1 cellular context compared by ENCODE assay signal in genomic region chr6:111591370-111591900, GRCh38.
TF ChIP-seq lines count a peak whose summit lies in the region.

No MANE protein-coding gene starts in this region.

TF ChIP-seq in A549, 52 proteins besides CTCF, POLR2A, EP300 and RAD21 (continued from another document):
- no peak for TF ChIP-seq HMGXB4 (CRISPR knock-in tag; IDR thresholded peaks at IDR 0.05; ENCODE audit: borderline replicate concordance)
- TF ChIP-seq HES2 (IDR thresholded peaks at IDR 0.05) = 0 out of 2 replicates have a peak, but pooled peaks have one; percentile 41
- no peak for TF ChIP-seq ZFP36 (IDR thresholded peaks at IDR 0.05; ENCODE audit: borderline replicate concordance, partially characterized antibody)
- TF ChIP-seq MAX (IDR thresholded peaks at IDR 0.05) = peak; percentile 63; the same call in 1 of the 2 replicates
- TF ChIP-seq HOXB13 (CRISPR knock-in tag; IDR thresholded peaks at IDR 0.05; ENCODE audit: low read depth) = no peak
- TF ChIP-seq CBX2 (IDR thresholded peaks at IDR 0.05; ENCODE audit: borderline replicate concordance, low read depth) = no peak
- TF ChIP-seq HOXA7 (CRISPR knock-in tag; IDR thresholded peaks at IDR 0.05) = no peak
- TF ChIP-seq E2F6 (IDR thresholded peaks at IDR 0.05; ENCODE audit: borderline replicate concordance, low read depth) = peak; percentile 40; the same call in 1 of the 2 replicates
- no peak for TF ChIP-seq CBX8 (IDR thresholded peaks at IDR 0.05)
- TF ChIP-seq GATA3 (IDR thresholded peaks at IDR 0.05; ENCODE audit: borderline replicate concordance) = peak; percentile 72; the same call in 1 of the 2 replicates
- no peak for TF ChIP-seq HDAC2 (IDR thresholded peaks at IDR 0.05)
- TF ChIP-seq NR3C1 (IDR thresholded peaks at IDR 0.05) = no peak
- TF ChIP-seq ESRRA (IDR thresholded peaks at IDR 0.05; ENCODE audit: borderline replicate concordance, low read length) = no peak
- TF ChIP-seq CEBPB (IDR thresholded peaks at IDR 0.05) = peak; percentile 89 to 98
- TF ChIP-seq NPAS2 (CRISPR knock-in tag; IDR thresholded peaks at IDR 0.05; ENCODE audit: borderline replicate concordance) = no peak
- TF ChIP-seq EHF (CRISPR knock-in tag; IDR thresholded peaks at IDR 0.05) = no peak
- TF ChIP-seq RARB (CRISPR knock-in tag; IDR thresholded peaks at IDR 0.05) = no peak
- TF ChIP-seq REST (IDR thresholded peaks at IDR 0.05) = no peak
- TF ChIP-seq PHF8 (IDR thresholded peaks at IDR 0.05; ENCODE audit: borderline replicate concordance, low read depth) = no peak
- TF ChIP-seq RNF2 (IDR thresholded peaks at IDR 0.05; ENCODE audit: borderline replicate concordance, low read depth) = no peak
- 0 out of 2 replicates have a peak, but pooled peaks have one; percentile 16 for TF ChIP-seq HOXB5 (CRISPR knock-in tag; IDR thresholded peaks at IDR 0.05)
- no peak for TF ChIP-seq FOSB (CRISPR knock-in tag; IDR thresholded peaks at IDR 0.05)
- TF ChIP-seq MYC (IDR thresholded peaks at IDR 0.05; ENCODE audit: borderline replicate concordance, low read length) = no peak
- TF ChIP-seq SMC3 (IDR thresholded peaks at IDR 0.05) = no peak
